ENCODE assay signal across 8 cellular contexts in the genomic region with DNA sequence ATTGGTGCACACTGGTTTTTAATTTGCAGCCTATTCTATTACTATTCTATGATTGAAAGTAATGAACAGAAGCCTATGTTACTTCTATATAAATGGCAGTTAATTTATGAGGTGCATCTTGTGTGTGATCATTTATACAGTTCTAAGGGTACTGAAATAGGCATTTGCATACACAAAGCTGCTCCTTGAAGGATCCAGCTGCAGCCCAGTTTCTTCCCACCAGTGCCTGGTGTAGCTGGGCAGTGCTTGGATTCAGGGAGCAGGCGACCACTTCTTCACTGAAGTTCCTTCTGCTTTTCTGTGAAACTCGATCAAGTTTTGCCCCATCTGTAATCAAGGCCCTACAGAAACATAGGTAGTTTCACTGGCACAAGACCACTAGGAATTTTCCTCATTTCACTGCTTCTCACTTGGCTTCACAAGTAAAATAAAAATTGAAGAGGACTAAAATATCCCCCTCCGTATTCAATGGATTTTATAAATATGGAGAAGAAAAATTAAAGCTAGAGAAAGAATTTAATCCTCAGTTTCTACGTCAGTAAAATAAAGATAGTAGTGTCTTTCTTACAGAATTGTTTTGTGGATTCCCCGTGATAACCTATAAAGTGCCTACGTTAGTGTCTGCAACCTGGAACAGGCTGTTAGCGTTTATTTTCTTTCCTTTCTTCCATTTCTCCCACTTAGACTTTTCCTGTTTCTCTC. TPM values are rescaled to one million over a fixed set of nuclear protein-coding genes. Genes with fewer than 3 reads are reported as not detected.
DNase-seq lines count a peak whose midpoint lies in the region; ATAC-seq and TF ChIP-seq lines count a peak whose summit lies in the region.

No MANE protein-coding gene starts in this region.

- no peak for TF ChIP-seq CTCF in transverse colon (IDR thresholded peaks at IDR 0.05)

- H3K9me3 Mint-ChIP-seq in activated naive CD8-positive, alpha-beta T cell (ENCODE audit: low read depth) = no peaks in the 10 kb centered on the region
- H3K9me3 Mint-ChIP-seq in activated naive CD8-positive, alpha-beta T cell treated with anti-CD3 and anti-CD28 coated beads for 36 hours = no peaks in the 10 kb centered on the region
- no peaks in the 10 kb centered on the region for H3K9me3 Mint-ChIP-seq in activated naive CD8-positive, alpha-beta T cell treated with anti-CD3 and anti-CD28 coated beads, Interleukin-2, amount 50 U/mL, for 24 hours
- H3K9me3 Mint-ChIP-seq in stimulated activated effector memory CD8-positive, alpha-beta T cell treated with anti-CD3 and anti-CD28 coated beads, Interleukin-12 subunit alpha, Interleukin-12 subunit beta, amount 100 ng/mL, for 72 hours = no peaks in the 10 kb centered on the region

- peak overlapping the region; percentile 77 to 84 (median 79) for H3K27ac ChIP-seq in transverse colon

- H3K4me1 ChIP-seq in transverse colon = peaks cover 0 to 45% (median 19%) of the 10 kb centered on the region in 4 donors

- H3K27me3 ChIP-seq in transverse colon = no peaks in the 10 kb centered on the region

- H3K4me1 Mint-ChIP-seq in activated naive CD8-positive, alpha-beta T cell (ENCODE audit: low read depth) = peaks cover 54% of the 10 kb centered on the region
- H3K4me1 Mint-ChIP-seq in activated naive CD8-positive, alpha-beta T cell treated with anti-CD3 and anti-CD28 coated beads for 36 hours = peaks cover 59% of the 10 kb centered on the region
- peaks cover 55% of the 10 kb centered on the region for H3K4me1 Mint-ChIP-seq in activated naive CD8-positive, alpha-beta T cell treated with anti-CD3 and anti-CD28 coated beads, Interleukin-2, amount 50 U/mL, for 24 hours
- H3K4me1 Mint-ChIP-seq in stimulated activated effector memory CD8-positive, alpha-beta T cell treated with anti-CD3 and anti-CD28 coated beads, Interleukin-12 subunit alpha, Interleukin-12 subunit beta, amount 100 ng/mL, for 72 hours = peaks cover 35% of the 10 kb centered on the region

- 56 to 64% methylated on average over 7 of the region's 7 CpGs for whole genome bisulfite sequencing in transverse colon (ENCODE audit: low coverage in 1 of 2), 2 donors

- H3K36me3 ChIP-seq in transverse colon = no peaks in the 10 kb centered on the region

- no peaks in the 10 kb centered on the region for H3K9me3 ChIP-seq in transverse colon

- no peak for ATAC-seq in activated naive CD8-positive, alpha-beta T cell treated with anti-CD3 and anti-CD28 coated beads, Interleukin-2, amount 50 U/mL, for 24 hours
- no peak for ATAC-seq in stimulated activated effector memory CD8-positive, alpha-beta T cell treated with anti-CD3 and anti-CD28 coated beads, Interleukin-12 subunit alpha, Interleukin-12 subunit beta, amount 100 ng/mL, for 72 hours

- H3K36me3 Mint-ChIP-seq in activated naive CD8-positive, alpha-beta T cell = peaks cover 3% of the 10 kb centered on the region
- H3K36me3 Mint-ChIP-seq in activated naive CD8-positive, alpha-beta T cell treated with anti-CD3 and anti-CD28 coated beads for 36 hours = peaks cover 27% of the 10 kb centered on the region
- peaks cover 25% of the 10 kb centered on the region for H3K36me3 Mint-ChIP-seq in activated naive CD8-positive, alpha-beta T cell treated with anti-CD3 and anti-CD28 coated beads, Interleukin-2, amount 50 U/mL, for 24 hours (ENCODE audit: low read depth)
- H3K36me3 Mint-ChIP-seq in stimulated activated effector memory CD8-positive, alpha-beta T cell treated with anti-CD3 and anti-CD28 coated beads, Interleukin-12 subunit alpha, Interleukin-12 subunit beta, amount 100 ng/mL, for 72 hours = peaks cover 34% of the 10 kb centered on the region

- TF ChIP-seq POLR2A in transverse colon (IDR thresholded peaks at IDR 0.05) = no peak

- TF ChIP-seq EP300 in transverse colon (IDR thresholded peaks at IDR 0.05; ENCODE audit: low read depth) = no peak

- DNase-seq in activated naive CD8-positive, alpha-beta T cell treated with anti-CD3 and anti-CD28 coated beads for 36 hours = no peak
- DNase-seq in activated naive CD8-positive, alpha-beta T cell treated with anti-CD3 and anti-CD28 coated beads, Interleukin-2, amount 50 U/mL, for 24 hours = no peak
- DNase-seq in medulla oblongata (ENCODE audit: extremely low spot score) (peak; percentile 36), transverse colon (no peak), NCI-H2196 (lab: John Stamatoyannopoulos, UW; ENCODE audit: unreplicated experiment) (no peak), HPDE6-E6E7 (ENCODE audit: extremely low spot score) (no peak)
- no peak for DNase-seq in stimulated activated effector memory CD8-positive, alpha-beta T cell treated with anti-CD3 and anti-CD28 coated beads, Interleukin-12 subunit alpha, Interleukin-12 subunit beta, amount 100 ng/mL, for 72 hours (ENCODE audit: low spot score in 2 of 2)

- intact Hi-C loops in transverse colon (cut with DNase I; ENCODE audit: low total_unique reads) = no loop called here

- H3K4me3 Mint-ChIP-seq in activated naive CD8-positive, alpha-beta T cell = peak overlapping the region; percentile 36
- no peak overlapping the region for H3K4me3 Mint-ChIP-seq in activated naive CD8-positive, alpha-beta T cell treated with anti-CD3 and anti-CD28 coated beads for 36 hours
- H3K4me3 Mint-ChIP-seq in activated naive CD8-positive, alpha-beta T cell treated with anti-CD3 and anti-CD28 coated beads, Interleukin-2, amount 50 U/mL, for 24 hours = peak overlapping the region; percentile 19
- no peak overlapping the region for H3K4me3 Mint-ChIP-seq in stimulated activated effector memory CD8-positive, alpha-beta T cell treated with anti-CD3 and anti-CD28 coated beads, Interleukin-12 subunit alpha, Interleukin-12 subunit beta, amount 100 ng/mL, for 72 hours

- no peak overlapping the region for H3K4me3 ChIP-seq in transverse colon

- no peaks in the 10 kb centered on the region for H3K27me3 Mint-ChIP-seq in activated naive CD8-positive, alpha-beta T cell
- H3K27me3 Mint-ChIP-seq in activated naive CD8-positive, alpha-beta T cell treated with anti-CD3 and anti-CD28 coated beads for 36 hours = no peaks in the 10 kb centered on the region
- H3K27me3 Mint-ChIP-seq in activated naive CD8-positive, alpha-beta T cell treated with anti-CD3 and anti-CD28 coated beads, Interleukin-2, amount 50 U/mL, for 24 hours = no peaks in the 10 kb centered on the region

- in situ Hi-C loops in transverse colon (cut with MboI; ENCODE audit: low pct_ligation_motif_present in 1 of 4, low pct_unique_long_range_greater_than_20kb in 1 of 4, low sequenced_read_pairs in 3 of 4) = no loop called here

- peak overlapping the region; percentile 77 for H3K27ac Mint-ChIP-seq in activated naive CD8-positive, alpha-beta T cell
- no peak overlapping the region for H3K27ac Mint-ChIP-seq in activated naive CD8-positive, alpha-beta T cell treated with anti-CD3 and anti-CD28 coated beads for 36 hours
- H3K27ac Mint-ChIP-seq in activated naive CD8-positive, alpha-beta T cell treated with anti-CD3 and anti-CD28 coated beads, Interleukin-2, amount 50 U/mL, for 24 hours = peak overlapping the region; percentile 57
- no peak overlapping the region for H3K27ac Mint-ChIP-seq in stimulated activated effector memory CD8-positive, alpha-beta T cell treated with anti-CD3 and anti-CD28 coated beads, Interleukin-12 subunit alpha, Interleukin-12 subunit beta, amount 100 ng/mL, for 72 hours

RNA-seq across cellular contexts. Expression of gene LPIN2, which starts 1.7 kb away (rescaled TPM):
- 10 to 100 TPM; 56.1 to 61.5 TPM for total RNA-seq in activated naive CD8-positive, alpha-beta T cell treated with anti-CD3 and anti-CD28 coated beads for 36 hours
- 100 to 1,000 TPM in 1 of 4 donors, 10 to 100 TPM in 3; 11.1 to 151 (median 87.0) TPM for total RNA-seq in transverse colon

Comparison
In these comparisons a context has a peak if more than half of its experiments do, and no peak if none do; other contexts are left out.
1. H3K27ac Mint-ChIP-seq: peak in activated naive CD8-positive, alpha-beta T cell (single experiment) and activated naive CD8-positive, alpha-beta T cell treated with anti-CD3 and anti-CD28 coated beads, Interleukin-2, amount 50 U/mL, for 24 hours (single experiment); none in activated naive CD8-positive, alpha-beta T cell treated with anti-CD3 and anti-CD28 coated beads for 36 hours (single experiment) and stimulated activated effector memory CD8-positive, alpha-beta T cell treated with anti-CD3 and anti-CD28 coated beads, Interleukin-12 subunit alpha, Interleukin-12 subunit beta, amount 100 ng/mL, for 72 hours (single experiment).
2. H3K4me3 Mint-ChIP-seq: peak in activated naive CD8-positive, alpha-beta T cell (single experiment) and activated naive CD8-positive, alpha-beta T cell treated with anti-CD3 and anti-CD28 coated beads, Interleukin-2, amount 50 U/mL, for 24 hours (single experiment); none in activated naive CD8-positive, alpha-beta T cell treated with anti-CD3 and anti-CD28 coated beads for 36 hours (single experiment) and stimulated activated effector memory CD8-positive, alpha-beta T cell treated with anti-CD3 and anti-CD28 coated beads, Interleukin-12 subunit alpha, Interleukin-12 subunit beta, amount 100 ng/mL, for 72 hours (single experiment).